34 cellular contexts compared by ENCODE assay signal in the genomic region with DNA sequence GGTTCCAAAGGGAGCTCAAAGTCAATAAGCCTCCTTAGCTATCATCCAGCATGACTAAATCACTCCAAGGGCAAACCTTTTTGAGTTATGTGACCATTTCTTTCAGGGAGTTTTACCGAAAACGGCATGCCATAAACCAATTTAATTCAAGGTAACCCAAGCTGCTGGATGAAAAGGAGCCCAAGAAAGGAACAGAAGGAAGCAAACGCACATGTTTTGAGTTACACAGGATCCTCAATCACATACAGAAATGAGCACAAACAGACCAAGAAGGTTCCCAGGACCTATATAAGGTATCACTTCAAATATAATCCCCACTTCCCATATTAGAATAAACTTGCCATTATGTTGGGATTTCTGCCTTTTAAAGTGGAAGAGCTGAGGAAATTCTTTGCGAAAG.
"Had no signal": no experiment of that assay in that cellular context is flagged by ENCODE, and none has a peak within 500 bp of the region (broad histone marks: within the 10 kb centered on the region; RNA-seq: fewer than 3 reads in every experiment).

No MANE protein-coding gene starts in this region.

- FAIRE-seq: astrocyte, bronchial epithelial cell had no signal

- H3K27ac ChIP-seq: brain microvascular endothelial cell, coronary artery, dorsolateral prefrontal cortex, gastrocnemius medialis, heart left ventricle, WERI-Rb-1 had no signal

- H3K36me3 ChIP-seq: brain microvascular endothelial cell, gastrocnemius medialis, heart left ventricle, WERI-Rb-1 had no signal

- H3K9me3 ChIP-seq: gastrocnemius medialis, heart left ventricle had no signal

- H3K36me3 Mint-ChIP-seq: activated naive CD8-positive, alpha-beta T cell had no signal

- DNase-seq: activated B cell treated with CpG ODN at 0.5 μM for 24 hours; activated CD4-positive, alpha-beta T cell treated with anti-CD3 and anti-CD28 coated beads for 48 hours; activated CD4-positive, alpha-beta T cell treated with anti-CD3 and anti-CD28 coated beads, Interleukin-2, amount 50 U/mL, for 1 hour; activated CD4-positive, alpha-beta T cell treated with anti-CD3 and anti-CD28 coated beads, Interleukin-2, amount 50 U/mL, for 48 hours; activated CD8-positive, alpha-beta memory T cell treated with anti-CD3 and anti-CD28 coated beads for 24 hours; activated CD8-positive, alpha-beta T cell treated with anti-CD3 and anti-CD28 coated beads for 36 hours; activated effector memory CD4-positive, alpha-beta T cell treated with Interleukin-2 at 50 U/mL for 16 hours; activated gamma-delta T cell treated with Interleukin-2 at 50 U/mL for 16 hours; activated naive CD4-positive, alpha-beta T cell treated with anti-CD3 and anti-CD28 coated beads, Interleukin-2, amount 50 U/mL, for 16 hours; activated naive CD4-positive, alpha-beta T cell treated with Interleukin-2 at 50 U/mL for 16 hours; activated T-cell treated with anti-CD3 and anti-CD28 coated beads, Interleukin-2, amount 50 U/mL, for 4 hours; amniotic stem cell; anterior cingulate cortex; brain microvascular endothelial cell; dorsolateral prefrontal cortex; effector memory CD4-positive, alpha-beta T cell; endodermal cell; foreskin fibroblast; gastrocnemius medialis; glutamatergic neuron; heart left ventricle; T-helper 17 cell; T1000; WERI-Rb-1 had no signal

- H3K27me3 ChIP-seq: brain microvascular endothelial cell, dorsolateral prefrontal cortex, gastrocnemius medialis, heart left ventricle had no signal

- H3K4me3 Mint-ChIP-seq: activated B cell treated with CpG ODN at 0.5 μM for 24 hours; activated CD8-positive, alpha-beta T cell treated with anti-CD3 and anti-CD28 coated beads for 36 hours; activated naive CD8-positive, alpha-beta T cell; activated T-cell treated with anti-CD3 and anti-CD28 coated beads, Interleukin-2, amount 50 U/mL, for 4 hours; activated T-helper 17 cell treated with anti-CD3 and anti-CD28 coated beads, Interleukin-2, amount 50 U/mL, for 72 hours; central memory CD8-positive, alpha-beta T cell; dendritic cell treated with granulocyte-macrophage colony-stimulating factor and Interleukin-4, amounts not matched to agents 40 ng/mL and 50 ng/mL, for 4 days; endodermal cell; T-helper 17 cell; T-helper 2 cell treated with Interferon-gamma antibody and Interleukin-4, amounts not matched to agents 5 μg/mL and 100 μg/mL, for 36 hours had no signal

- H3K9me3 Mint-ChIP-seq: activated B cell treated with CpG ODN at 0.5 μM for 24 hours; activated CD8-positive, alpha-beta T cell treated with anti-CD3 and anti-CD28 coated beads for 36 hours; activated T-cell treated with anti-CD3 and anti-CD28 coated beads, Interleukin-2, amount 50 U/mL, for 4 hours; central memory CD8-positive, alpha-beta T cell; dendritic cell treated with granulocyte-macrophage colony-stimulating factor and Interleukin-4, amounts not matched to agents 40 ng/mL and 50 ng/mL, for 4 days; endodermal cell; T-helper 2 cell treated with Interferon-gamma antibody and Interleukin-4, amounts not matched to agents 5 μg/mL and 100 μg/mL, for 36 hours had no signal

- H3K4me3 ChIP-seq: coronary artery, dorsolateral prefrontal cortex, gastrocnemius medialis, heart left ventricle had no signal

- H3K27ac Mint-ChIP-seq: activated B cell treated with CpG ODN at 0.5 μM for 24 hours; activated CD8-positive, alpha-beta T cell treated with anti-CD3 and anti-CD28 coated beads for 36 hours; activated naive CD8-positive, alpha-beta T cell; activated T-helper 17 cell treated with anti-CD3 and anti-CD28 coated beads, Interleukin-2, amount 50 U/mL, for 72 hours; dendritic cell treated with granulocyte-macrophage colony-stimulating factor and Interleukin-4, amounts not matched to agents 40 ng/mL and 50 ng/mL, for 4 days; endodermal cell; T-helper 17 cell; T-helper 2 cell treated with Interferon-gamma antibody and Interleukin-4, amounts not matched to agents 5 μg/mL and 100 μg/mL, for 36 hours had no signal

- H3K4me1 Mint-ChIP-seq: activated B cell treated with CpG ODN at 0.5 μM for 24 hours; activated T-helper 17 cell treated with anti-CD3 and anti-CD28 coated beads, Interleukin-2, amount 50 U/mL, for 72 hours; central memory CD8-positive, alpha-beta T cell; T-helper 17 cell had no signal

- ATAC-seq: activated CD4-positive, CD25-positive, alpha-beta regulatory T cell treated with anti-CD3 and anti-CD28 coated beads, Interleukin-2, amount 50 U/mL, for 24 hours; activated CD8-positive, alpha-beta T cell treated with anti-CD3 and anti-CD28 coated beads for 36 hours; activated T-cell treated with anti-CD3 and anti-CD28 coated beads, Interleukin-2, amount 50 U/mL, for 4 hours; activated T-helper 17 cell treated with anti-CD3 and anti-CD28 coated beads, Interleukin-2, amount 50 U/mL, for 72 hours; esophagus mucosa; gastrocnemius medialis; heart left ventricle; T-helper 17 cell had no signal

- H3K27me3 Mint-ChIP-seq: activated B cell treated with CpG ODN at 0.5 μM for 24 hours; activated CD8-positive, alpha-beta T cell treated with anti-CD3 and anti-CD28 coated beads for 36 hours; activated T-helper 17 cell treated with anti-CD3 and anti-CD28 coated beads, Interleukin-2, amount 50 U/mL, for 72 hours; T-helper 17 cell had no signal
